19 cellular contexts compared by ENCODE assay signal in the genomic region with DNA sequence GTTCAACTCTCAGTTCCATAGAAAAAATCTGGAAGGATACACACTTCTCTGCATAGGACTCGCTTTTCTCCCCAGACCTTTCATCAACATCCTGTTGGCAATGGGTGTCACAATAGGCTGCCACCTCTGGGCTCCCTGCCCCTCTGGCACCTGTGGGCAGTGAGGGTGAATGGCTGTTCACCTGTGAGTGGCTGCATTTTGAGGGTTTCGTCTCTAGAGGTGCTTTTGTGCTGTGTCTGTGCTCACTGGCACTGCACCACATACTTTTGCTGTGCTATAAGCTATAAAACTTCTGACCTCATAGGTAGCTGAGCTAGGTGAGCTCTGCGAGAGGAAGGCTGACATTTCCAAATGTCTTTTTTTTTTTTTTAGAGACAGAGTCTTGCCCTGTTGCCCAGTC. TPM values are rescaled to one million over a fixed set of nuclear protein-coding genes. Genes with fewer than 3 reads are reported as not detected.
DNase-seq lines count a peak whose midpoint lies in the region; ATAC-seq and TF ChIP-seq lines count a peak whose summit lies in the region.
"Had no signal": no experiment of that assay in that cellular context is flagged by ENCODE, and none has a peak within 500 bp of the region (broad histone marks: within the 10 kb centered on the region; RNA-seq: fewer than 3 reads in every experiment).

No MANE protein-coding gene starts in this region.

- H3K4me1 ChIP-seq in mucosa of descending colon (ENCODE audit: low read depth), result peaks cover 11% of the 10 kb centered on the region
- H3K4me1 ChIP-seq: A549 had no signal

- POLR2A ChIA-PET in activated CD8-positive, alpha-beta T cell treated with anti-CD3 and anti-CD28 coated beads for 36 hours (lab: Charles Lee), result no interaction called here

- peaks cover 10% of the 10 kb centered on the region for H3K9me3 Mint-ChIP-seq in activated CD8-positive, alpha-beta T cell treated with anti-CD3 and anti-CD28 coated beads for 36 hours

- no peak overlapping the region for H3K4me3 Mint-ChIP-seq in activated CD8-positive, alpha-beta T cell treated with anti-CD3 and anti-CD28 coated beads for 36 hours
- H3K4me3 Mint-ChIP-seq: CD4-positive, CD25-positive, alpha-beta regulatory T cell had no signal

- H3K36me3 ChIP-seq in mucosa of descending colon (ENCODE audit: low read depth), result no peaks in the 10 kb centered on the region

- CTCF ChIA-PET in activated CD8-positive, alpha-beta T cell treated with anti-CD3 and anti-CD28 coated beads for 36 hours (lab: Charles Lee), result interaction anchor here (1.2 to 1.6 kb wide), 3 partner anchors 30 to 220 kb away, joined by 3 read pairs; no protein-coding TSS in a partner anchor

- TF ChIP-seq CTCF in VCaP (conservative IDR thresholded peaks at IDR 0.05) (no peak), mucosa of descending colon (IDR thresholded peaks at IDR 0.05) (no peak)
- no peak for TF ChIP-seq CTCF in activated CD8-positive, alpha-beta T cell treated with anti-CD3 and anti-CD28 coated beads for 36 hours (IDR thresholded peaks at IDR 0.05)

- no peak for TF ChIP-seq EP300 in Ishikawa (IDR thresholded peaks at IDR 0.05; ENCODE audit: borderline replicate concordance)

- intact Hi-C loops in mucosa of descending colon (cut with DNase I, micrococcal nuclease), result no loop called here
- intact Hi-C loops in activated CD8-positive, alpha-beta T cell treated with anti-CD3 and anti-CD28 coated beads for 36 hours (cut with micrococcal nuclease), result no loop called here

- ATAC-seq in mucosa of descending colon, result peak; percentile 77
- no peak for ATAC-seq in activated CD8-positive, alpha-beta T cell treated with anti-CD3 and anti-CD28 coated beads for 36 hours
- no peak for ATAC-seq in HG02870 (IDR thresholded peaks at IDR 0.05; ENCODE audit: unreplicated experiment)
- ATAC-seq: A549 had no signal

- H3K36me3 Mint-ChIP-seq in activated CD8-positive, alpha-beta T cell treated with anti-CD3 and anti-CD28 coated beads for 36 hours (ENCODE audit: low read depth), result no peaks in the 10 kb centered on the region
- H3K36me3 Mint-ChIP-seq: CD4-positive, CD25-positive, alpha-beta regulatory T cell had no signal

- H3K27ac Mint-ChIP-seq in activated CD8-positive, alpha-beta T cell treated with anti-CD3 and anti-CD28 coated beads for 36 hours, result no peak overlapping the region
- H3K27ac Mint-ChIP-seq: CD4-positive, CD25-positive, alpha-beta regulatory T cell had no signal

- H3K27ac ChIP-seq in VCaP, result peak overlapping the region; percentile 84
- H3K27ac ChIP-seq: A549 had no signal

- H3K4me1 Mint-ChIP-seq in activated CD8-positive, alpha-beta T cell treated with anti-CD3 and anti-CD28 coated beads for 36 hours (ENCODE audit: low read depth), result peaks cover 4% of the 10 kb centered on the region

- no peak overlapping the region for H3K4me3 ChIP-seq in mucosa of descending colon
- H3K4me3 ChIP-seq: A549 had no signal

- peaks cover 2% of the 10 kb centered on the region for H3K27me3 Mint-ChIP-seq in activated CD8-positive, alpha-beta T cell treated with anti-CD3 and anti-CD28 coated beads for 36 hours

- no peaks in the 10 kb centered on the region for H3K9me3 ChIP-seq in mucosa of descending colon
- H3K9me3 ChIP-seq: A549 had no signal

- peak; percentile 17; the same call in 1 of the 2 replicates for TF ChIP-seq RAD21 in Ishikawa (IDR thresholded peaks at IDR 0.05; ENCODE audit: low read depth)

- DNase-seq in AG20443 (ENCODE audit: low spot score) (peak; percentile 3), mucosa of descending colon (peak in 2 of 3 donors; percentile 21 to 30), SHP77 (lab: John Stamatoyannopoulos, UW) (no peak)
- no peak for DNase-seq in activated CD8-positive, alpha-beta T cell treated with anti-CD3 and anti-CD28 coated beads for 36 hours
- DNase-seq in activated CD8-positive, alpha-beta memory T cell treated with anti-CD3 and anti-CD28 coated beads, Interleukin-2, amount 50 U/mL, for 4 hours, result no peak
- DNase-seq: Calu3; CD4-positive, CD25-positive, alpha-beta regulatory T cell; DMS79 treated with DMSO at 0.1 percent for 48 hours; Kasumi-1; MV-4-11; NCI-H1417 treated with DMSO at 0.1 percent for 48 hours; NCI-H2029; NCI-H510A; NK-92 treated with Interleukin-12 subunit alpha and Interleukin-12 subunit beta, amount 100 ng/mL, for 24 hours; OCI-M1 had no signal

TF ChIP-seq in Ishikawa, 13 proteins besides CTCF, POLR2A, EP300 and RAD21:
- TF ChIP-seq YY1 (IDR thresholded peaks at IDR 0.05; ENCODE audit: low read depth) (no peak), EGR1 (IDR thresholded peaks at IDR 0.05) (no peak), TCF12 (IDR thresholded peaks at IDR 0.05; ENCODE audit: low read depth) (no peak), FOXM1 (IDR thresholded peaks at IDR 0.05; ENCODE audit: borderline replicate concordance, low read depth) (no peak)
- TF ChIP-seq, protein P1, sequence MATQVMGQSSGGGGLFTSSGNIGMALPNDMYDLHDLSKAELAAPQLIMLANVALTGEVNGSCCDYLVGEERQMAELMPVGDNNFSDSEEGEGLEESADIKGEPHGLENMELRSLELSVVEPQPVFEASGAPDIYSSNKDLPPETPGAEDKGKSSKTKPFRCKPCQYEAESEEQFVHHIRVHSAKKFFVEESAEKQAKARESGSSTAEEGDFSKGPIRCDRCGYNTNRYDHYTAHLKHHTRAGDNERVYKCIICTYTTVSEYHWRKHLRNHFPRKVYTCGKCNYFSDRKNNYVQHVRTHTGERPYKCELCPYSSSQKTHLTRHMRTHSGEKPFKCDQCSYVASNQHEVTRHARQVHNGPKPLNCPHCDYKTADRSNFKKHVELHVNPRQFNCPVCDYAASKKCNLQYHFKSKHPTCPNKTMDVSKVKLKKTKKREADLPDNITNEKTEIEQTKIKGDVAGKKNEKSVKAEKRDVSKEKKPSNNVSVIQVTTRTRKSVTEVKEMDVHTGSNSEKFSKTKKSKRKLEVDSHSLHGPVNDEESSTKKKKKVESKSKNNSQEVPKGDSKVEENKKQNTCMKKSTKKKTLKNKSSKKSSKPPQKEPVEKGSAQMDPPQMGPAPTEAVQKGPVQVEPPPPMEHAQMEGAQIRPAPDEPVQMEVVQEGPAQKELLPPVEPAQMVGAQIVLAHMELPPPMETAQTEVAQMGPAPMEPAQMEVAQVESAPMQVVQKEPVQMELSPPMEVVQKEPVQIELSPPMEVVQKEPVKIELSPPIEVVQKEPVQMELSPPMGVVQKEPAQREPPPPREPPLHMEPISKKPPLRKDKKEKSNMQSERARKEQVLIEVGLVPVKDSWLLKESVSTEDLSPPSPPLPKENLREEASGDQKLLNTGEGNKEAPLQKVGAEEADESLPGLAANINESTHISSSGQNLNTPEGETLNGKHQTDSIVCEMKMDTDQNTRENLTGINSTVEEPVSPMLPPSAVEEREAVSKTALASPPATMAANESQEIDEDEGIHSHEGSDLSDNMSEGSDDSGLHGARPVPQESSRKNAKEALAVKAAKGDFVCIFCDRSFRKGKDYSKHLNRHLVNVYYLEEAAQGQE (IDR thresholded peaks at IDR 0.05; ENCODE audit: low read depth), result no peak
- TF ChIP-seq, protein P2, sequence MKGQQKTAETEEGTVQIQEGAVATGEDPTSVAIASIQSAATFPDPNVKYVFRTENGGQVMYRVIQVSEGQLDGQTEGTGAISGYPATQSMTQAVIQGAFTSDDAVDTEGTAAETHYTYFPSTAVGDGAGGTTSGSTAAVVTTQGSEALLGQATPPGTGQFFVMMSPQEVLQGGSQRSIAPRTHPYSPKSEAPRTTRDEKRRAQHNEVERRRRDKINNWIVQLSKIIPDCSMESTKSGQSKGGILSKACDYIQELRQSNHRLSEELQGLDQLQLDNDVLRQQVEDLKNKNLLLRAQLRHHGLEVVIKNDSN (IDR thresholded peaks at IDR 0.05), result no peak
- TF ChIP-seq, protein P3, sequence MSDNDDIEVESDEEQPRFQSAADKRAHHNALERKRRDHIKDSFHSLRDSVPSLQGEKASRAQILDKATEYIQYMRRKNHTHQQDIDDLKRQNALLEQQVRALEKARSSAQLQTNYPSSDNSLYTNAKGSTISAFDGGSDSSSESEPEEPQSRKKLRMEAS (IDR thresholded peaks at IDR 0.05), result no peak

RNA-seq across cellular contexts. Expression of gene SLC30A1, which starts 36.0 kb away (rescaled TPM):
- 10 to 100 TPM; 20.8 to 43.5 (median 29.2) TPM for total RNA-seq in mucosa of descending colon
- 1 to 10 TPM; 6.2 to 7.2 TPM for total RNA-seq in activated CD8-positive, alpha-beta T cell treated with anti-CD3 and anti-CD28 coated beads for 36 hours

RNA-seq across cellular contexts. Expression of gene RD3, which starts 51.0 kb away (rescaled TPM):
- total RNA-seq in mucosa of descending colon, result not detected
- not detected for total RNA-seq in activated CD8-positive, alpha-beta T cell treated with anti-CD3 and anti-CD28 coated beads for 36 hours
- total RNA-seq: Calu3; CD4-positive, CD25-positive, alpha-beta regulatory T cell had no signal

Comparison
In these comparisons a context has a peak if more than half of its experiments do, and no peak if none do; other contexts are left out.
1. DNase-seq: peak in AG20443 (single experiment) and mucosa of descending colon (2 of 3); none in activated CD8-positive, alpha-beta T cell treated with anti-CD3 and anti-CD28 coated beads for 36 hours (single experiment), SHP77 (0 of 2) and activated CD8-positive, alpha-beta memory T cell treated with anti-CD3 and anti-CD28 coated beads, Interleukin-2, amount 50 U/mL, for 4 hours (single experiment).